8 cellular contexts compared by ENCODE assay signal in the genomic region with DNA sequence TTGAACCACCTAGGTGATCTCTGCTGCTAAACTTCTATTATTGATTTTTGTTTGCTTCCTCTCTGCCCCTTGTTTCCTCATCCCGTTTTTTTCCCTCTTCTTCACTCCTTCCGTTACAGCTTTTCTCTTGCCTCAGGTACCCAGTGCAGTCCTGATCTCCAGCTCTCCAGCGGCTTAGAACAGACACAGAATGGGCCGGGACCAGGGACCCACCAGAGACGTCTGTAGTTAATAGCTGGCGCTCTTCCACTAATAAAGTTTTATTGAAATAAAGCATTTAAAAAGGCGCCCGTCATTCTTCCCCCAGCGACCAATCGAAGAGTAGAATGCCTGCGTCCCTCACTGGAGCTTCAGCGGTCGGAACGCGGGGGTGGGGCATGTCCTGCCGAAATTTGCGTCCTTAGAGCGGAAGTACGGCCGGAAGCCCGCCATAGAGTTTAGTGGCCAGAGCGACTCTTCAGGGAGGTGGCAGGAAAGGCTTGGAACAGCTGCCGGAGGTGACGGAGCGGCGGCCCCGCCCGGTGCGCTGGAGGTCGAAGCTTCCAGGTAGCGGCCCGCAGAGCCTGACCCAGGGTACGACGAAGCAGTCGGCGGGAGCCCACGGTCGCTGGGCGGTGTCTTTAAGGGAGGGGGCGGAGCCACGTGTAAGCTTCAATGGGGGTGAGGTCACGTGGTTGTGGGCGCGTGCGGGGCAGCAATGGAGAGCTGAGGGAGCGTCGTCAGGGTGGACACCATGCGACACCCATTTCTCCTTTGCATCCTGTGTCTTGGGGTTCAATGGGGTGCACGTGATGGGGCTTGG. TPM values are rescaled to one million over a fixed set of nuclear protein-coding genes. Genes with fewer than 3 reads are reported as not detected.
DNase-seq lines count a peak whose midpoint lies in the region; ATAC-seq and TF ChIP-seq lines count a peak whose summit lies in the region.

A gene with protein sequence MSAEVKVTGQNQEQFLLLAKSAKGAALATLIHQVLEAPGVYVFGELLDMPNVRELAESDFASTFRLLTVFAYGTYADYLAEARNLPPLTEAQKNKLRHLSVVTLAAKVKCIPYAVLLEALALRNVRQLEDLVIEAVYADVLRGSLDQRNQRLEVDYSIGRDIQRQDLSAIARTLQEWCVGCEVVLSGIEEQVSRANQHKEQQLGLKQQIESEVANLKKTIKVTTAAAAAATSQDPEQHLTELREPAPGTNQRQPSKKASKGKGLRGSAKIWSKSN (plus strand): TSS at position 440 of the 802 bp plus-strand sequence. CDS start 611 bp downstream, outside the sequence.

- ATAC-seq in HG02571 (IDR thresholded peaks at IDR 0.05; ENCODE audit: unreplicated experiment) (peak; percentile 90), gastroesophageal sphincter (peak; percentile 99)

- H3K36me3 ChIP-seq in SK-N-SH (replicated peaks in 1 of 2; ENCODE audit: control insufficient read depth in 1 of 2, insufficient read depth in 2 of 2, low read length in 1 of 2) (peaks cover 9 to 15% of the 10 kb centered on the region in 2 experiments), gastroesophageal sphincter (peaks cover 0 to 31% of the 10 kb centered on the region in 2 donors), neutrophil (peaks cover 15% of the 10 kb centered on the region)

- H2AFZ ChIP-seq in SK-N-SH (ENCODE audit: low read depth), result peak within 1 kb of the TSS; percentile 97

- WGBS in SK-N-SH (ENCODE audit: low lambda C conversion rate), result 2% methylated on average over 15 of the region's 49 CpGs
- WGBS in gastroesophageal sphincter (ENCODE audit: low coverage in 1 of 2), 2 donors, result 2 to 5% methylated on average over 8 to 21 of the region's 49 CpGs

- no peaks in the 10 kb centered on the region for H3K9me2 ChIP-seq in SK-N-SH

- H3K4me1 ChIP-seq in SK-N-SH (ENCODE audit: control insufficient read depth in 1 of 2, insufficient read depth in 2 of 2, low read depth in 1 of 2, low read length in 1 of 2), result peaks cover 0 to 9% of the 10 kb centered on the region in 2 experiments; a peak in 1 of 4 replicates
- H3K4me1 ChIP-seq in gastroesophageal sphincter, result peaks cover 0 to 16% (median 9%) of the 10 kb centered on the region in 3 donors
- H3K4me1 ChIP-seq in neutrophil (ENCODE audit: control insufficient read depth in 1 of 2, insufficient read depth in 1 of 2, low read depth in 1 of 2, low read length in 1 of 2), result peaks cover 18 to 21% of the 10 kb centered on the region in 2 experiments

- H4K20me1 ChIP-seq in SK-N-SH (ENCODE audit: insufficient read depth), result no peaks in the 10 kb centered on the region

- TF ChIP-seq POLR2A in gastroesophageal sphincter (IDR thresholded peaks at IDR 0.05), result peak; percentile 47 to 50

- TF ChIP-seq CTCF in SK-N-SH (IDR thresholded peaks at IDR 0.05), result no peak
- TF ChIP-seq CTCF in gastroesophageal sphincter (IDR thresholded peaks at IDR 0.05), result peak in 1 of 4 experiments; percentile 23
- TF ChIP-seq CTCF in neutrophil (IDR thresholded peaks at IDR 0.05), result peak; percentile 44

- CTCF ChIA-PET in SK-N-SH (lab: Yijun Ruan, JAX), result interaction anchor here (0.6 to 3.3 kb wide), 17 partner anchors 10 to 259 kb away, joined by 3 to 20 read pairs (median 4); a partner anchor contains a TSS

- no peaks in the 10 kb centered on the region for H3K27me3 ChIP-seq in SK-N-SH (ENCODE audit: insufficient read depth)
- no peaks in the 10 kb centered on the region for H3K27me3 ChIP-seq in gastroesophageal sphincter
- no peaks in the 10 kb centered on the region for H3K27me3 ChIP-seq in neutrophil

- no peak for TF ChIP-seq EP300 in SK-N-SH (IDR thresholded peaks at IDR 0.05; ENCODE audit: borderline replicate concordance in 1 of 2, low read depth in 1 of 2, low read length in 1 of 2)
- TF ChIP-seq EP300 in gastroesophageal sphincter (IDR thresholded peaks at IDR 0.05), result no peak

- H3K27ac ChIP-seq in SK-N-SH (ENCODE audit: low read depth in 2 of 2, low read length in 1 of 2), result peak within 1 kb of the TSS; percentile 84 to 87
- H3K27ac ChIP-seq in gastroesophageal sphincter, result peak within 1 kb of the TSS; percentile 71 to 91 (median 88)
- peak within 1 kb of the TSS; percentile 98 for H3K27ac ChIP-seq in neutrophil
- H3K27ac ChIP-seq in substantia nigra (ENCODE audit: low read depth, low read length, poor library complexity, severe bottlenecking), result peak within 1 kb of the TSS; percentile 87

- POLR2A ChIA-PET in SK-N-SH (lab: Yijun Ruan, JAX), result interaction anchor here (0.6 to 2.6 kb wide), 24 partner anchors 9 to 220 kb away, joined by 3 to 50 read pairs (median 4); a partner anchor contains a TSS

- H3F3A ChIP-seq in SK-N-SH (replicated peaks; ENCODE audit: insufficient read depth), result peaks cover 17% of the 10 kb centered on the region

- peaks cover 17% of the 10 kb centered on the region; the same call in 1 of the 2 replicates for H3K79me2 ChIP-seq in SK-N-SH (ENCODE audit: insufficient read depth)

- H3K9me3 ChIP-seq in SK-N-SH, result no peaks in the 10 kb centered on the region
- H3K9me3 ChIP-seq in gastroesophageal sphincter, result no peaks in the 10 kb centered on the region
- no peaks in the 10 kb centered on the region for H3K9me3 ChIP-seq in neutrophil

- peak within 1 kb of the TSS; percentile 86 for H3K4me2 ChIP-seq in SK-N-SH

- no peak for TF ChIP-seq RAD21 in SK-N-SH (IDR thresholded peaks at IDR 0.05; ENCODE audit: low read length)

- H3K9ac ChIP-seq in SK-N-SH, result peak within 1 kb of the TSS; percentile 66

- H3K4me3 ChIP-seq in SK-N-SH (ENCODE audit: low read depth in 2 of 2, low read length in 1 of 2) (peak within 1 kb of the TSS; percentile 57 to 65), gastroesophageal sphincter (peak within 1 kb of the TSS; percentile 45 to 60), neutrophil (ENCODE audit: low read depth in 1 of 2, low read length in 1 of 2) (peak within 1 kb of the TSS; percentile 67 to 81)

- DNase-seq in GM04504 (ENCODE audit: low read depth), result peak; percentile 90
- DNase-seq in NCI-H1048 (lab: John Stamatoyannopoulos, UW), result peak; percentile 95
- DNase-seq in SK-N-SH, result peak; percentile 96
- peak; percentile 92 for DNase-seq in activated naive CD4-positive, alpha-beta T cell treated with anti-CD3 and anti-CD28 coated beads, Interleukin-2, amount 50 U/mL, for 16 hours
- peak; percentile 85 to 100 (median 97) for DNase-seq in substantia nigra (lab: John Stamatoyannopoulos, UW)

TF ChIP-seq in SK-N-SH, 30 proteins besides CTCF, POLR2A, EP300 and RAD21 (continues in another document):
- TF ChIP-seq EZH2phosphoT487 (IDR thresholded peaks at IDR 0.05; ENCODE audit: borderline replicate concordance, low read depth) (no peak), RFX5 (IDR thresholded peaks at IDR 0.05; ENCODE audit: low read length) (peak; percentile 68; the same call in 1 of the 2 replicates), GABPA (IDR thresholded peaks at IDR 0.05; ENCODE audit: low read depth) (peak; percentile 98), CHD2 (IDR thresholded peaks at IDR 0.05; ENCODE audit: low read length, partially characterized antibody) (peak; percentile 80), MXI1 (IDR thresholded peaks at IDR 0.05; ENCODE audit: low read depth, low read length) (peak; percentile 97), GATA2 (CRISPR knock-in tag; IDR thresholded peaks at IDR 0.05) (no peak), ELF1 (IDR thresholded peaks at IDR 0.05) (peak; percentile 91)
- TF ChIP-seq, protein P1, sequence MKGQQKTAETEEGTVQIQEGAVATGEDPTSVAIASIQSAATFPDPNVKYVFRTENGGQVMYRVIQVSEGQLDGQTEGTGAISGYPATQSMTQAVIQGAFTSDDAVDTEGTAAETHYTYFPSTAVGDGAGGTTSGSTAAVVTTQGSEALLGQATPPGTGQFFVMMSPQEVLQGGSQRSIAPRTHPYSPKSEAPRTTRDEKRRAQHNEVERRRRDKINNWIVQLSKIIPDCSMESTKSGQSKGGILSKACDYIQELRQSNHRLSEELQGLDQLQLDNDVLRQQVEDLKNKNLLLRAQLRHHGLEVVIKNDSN (IDR thresholded peaks at IDR 0.05; ENCODE audit: borderline replicate concordance, low read depth), result peak; percentile 93
- TF ChIP-seq, protein P2, sequence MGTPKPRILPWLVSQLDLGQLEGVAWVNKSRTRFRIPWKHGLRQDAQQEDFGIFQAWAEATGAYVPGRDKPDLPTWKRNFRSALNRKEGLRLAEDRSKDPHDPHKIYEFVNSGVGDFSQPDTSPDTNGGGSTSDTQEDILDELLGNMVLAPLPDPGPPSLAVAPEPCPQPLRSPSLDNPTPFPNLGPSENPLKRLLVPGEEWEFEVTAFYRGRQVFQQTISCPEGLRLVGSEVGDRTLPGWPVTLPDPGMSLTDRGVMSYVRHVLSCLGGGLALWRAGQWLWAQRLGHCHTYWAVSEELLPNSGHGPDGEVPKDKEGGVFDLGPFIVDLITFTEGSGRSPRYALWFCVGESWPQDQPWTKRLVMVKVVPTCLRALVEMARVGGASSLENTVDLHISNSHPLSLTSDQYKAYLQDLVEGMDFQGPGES (IDR thresholded peaks at IDR 0.05; ENCODE audit: low read depth, low read length), result no peak
- TF ChIP-seq, protein P3, sequence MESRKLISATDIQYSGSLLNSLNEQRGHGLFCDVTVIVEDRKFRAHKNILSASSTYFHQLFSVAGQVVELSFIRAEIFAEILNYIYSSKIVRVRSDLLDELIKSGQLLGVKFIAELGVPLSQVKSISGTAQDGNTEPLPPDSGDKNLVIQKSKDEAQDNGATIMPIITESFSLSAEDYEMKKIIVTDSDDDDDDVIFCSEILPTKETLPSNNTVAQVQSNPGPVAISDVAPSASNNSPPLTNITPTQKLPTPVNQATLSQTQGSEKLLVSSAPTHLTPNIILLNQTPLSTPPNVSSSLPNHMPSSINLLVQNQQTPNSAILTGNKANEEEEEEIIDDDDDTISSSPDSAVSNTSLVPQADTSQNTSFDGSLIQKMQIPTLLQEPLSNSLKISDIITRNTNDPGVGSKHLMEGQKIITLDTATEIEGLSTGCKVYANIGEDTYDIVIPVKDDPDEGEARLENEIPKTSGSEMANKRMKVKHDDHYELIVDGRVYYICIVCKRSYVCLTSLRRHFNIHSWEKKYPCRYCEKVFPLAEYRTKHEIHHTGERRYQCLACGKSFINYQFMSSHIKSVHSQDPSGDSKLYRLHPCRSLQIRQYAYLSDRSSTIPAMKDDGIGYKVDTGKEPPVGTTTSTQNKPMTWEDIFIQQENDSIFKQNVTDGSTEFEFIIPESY (IDR thresholded peaks at IDR 0.05; ENCODE audit: borderline replicate concordance, low read depth), result peak; percentile 67; the same call in 1 of the 2 replicates
- TF ChIP-seq, protein P4, sequence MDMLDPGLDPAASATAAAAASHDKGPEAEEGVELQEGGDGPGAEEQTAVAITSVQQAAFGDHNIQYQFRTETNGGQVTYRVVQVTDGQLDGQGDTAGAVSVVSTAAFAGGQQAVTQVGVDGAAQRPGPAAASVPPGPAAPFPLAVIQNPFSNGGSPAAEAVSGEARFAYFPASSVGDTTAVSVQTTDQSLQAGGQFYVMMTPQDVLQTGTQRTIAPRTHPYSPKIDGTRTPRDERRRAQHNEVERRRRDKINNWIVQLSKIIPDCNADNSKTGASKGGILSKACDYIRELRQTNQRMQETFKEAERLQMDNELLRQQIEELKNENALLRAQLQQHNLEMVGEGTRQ (IDR thresholded peaks at IDR 0.05; ENCODE audit: borderline replicate concordance, low read depth, low read length), result peak; percentile 73

RNA-seq across cellular contexts. Expression of the gene that starts here (rescaled TPM):
- polyA plus RNA-seq in SK-N-SH (2012; rRNA removed), result 191 and 231 TPM in 2 replicates
- 134 and 163 TPM in 2 replicates for polyA plus RNA-seq in SK-N-SH (2012; cell fraction: cytosol; rRNA removed)
- polyA plus RNA-seq in SK-N-SH (2012; cell fraction: nucleus; rRNA removed), result 340 and 362 TPM in 2 replicates
- total RNA-seq in gastroesophageal sphincter, result 10 to 100 TPM; 54.4 to 69.5 (median 55.4) TPM

Comparison
In these comparisons a context has a peak if more than half of its experiments do, and no peak if none do; other contexts are left out.
1. Peak in every context shown above with its lines: DNase-seq, ATAC-seq, H3K4me3 ChIP-seq and H3K27ac ChIP-seq.